In the genomic region with DNA sequence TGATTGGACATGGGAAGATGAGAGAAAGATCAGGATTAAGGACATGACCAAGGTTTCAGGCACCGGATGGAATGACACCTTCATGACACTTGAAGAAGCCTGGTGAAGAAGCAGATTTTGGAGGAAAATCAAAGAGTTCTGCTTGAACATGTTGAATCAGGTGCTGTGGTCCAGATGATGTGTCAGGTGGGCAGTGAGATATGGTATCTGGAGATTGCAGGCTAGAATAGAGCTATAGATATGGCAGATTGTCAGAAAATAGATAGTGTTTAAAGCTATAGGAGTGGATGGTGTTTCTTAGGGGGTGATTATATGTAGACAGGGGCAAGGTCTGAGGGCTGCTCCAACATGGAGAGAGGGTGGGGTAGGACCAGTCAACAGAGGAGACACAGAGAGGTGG, we compare ENCODE assay signal across 24 cellular contexts.
"Had no signal": no experiment of that assay in that cellular context is flagged by ENCODE, and none has a peak within 500 bp of the region (broad histone marks: within the 10 kb centered on the region; RNA-seq: fewer than 3 reads in every experiment).

No MANE protein-coding gene starts in this region.

- H3K36me3 ChIP-seq: left ventricle myocardium inferior, pancreas, prostate gland had no signal

- ATAC-seq: mucosa of descending colon; naive thymus-derived CD4-positive, alpha-beta T cell; natural killer cell treated with Interleukin-12 subunit alpha and Interleukin-12 subunit beta and Interleukin-15 and Interleukin-18, amount 100 ng/mL, for 72 hours; pancreas; right cardiac atrium; sciatic nerve; stimulated activated naive B cell treated with anti-CD40 and anti-IgM and Interleukin-4, amounts not matched to agents 10 μg/mL and 1 μg/mL and 100 μg/mL, for 72 hours had no signal

- H3K36me3 Mint-ChIP-seq: natural killer cell treated with Interleukin-12 subunit alpha and Interleukin-12 subunit beta and Interleukin-15 and Interleukin-18, amount 100 ng/mL, for 72 hours had no signal

- H3K27me3 ChIP-seq: pancreas, tibial nerve had no signal

- H3K27me3 Mint-ChIP-seq: naive thymus-derived CD4-positive, alpha-beta T cell; natural killer cell treated with Interleukin-12 subunit alpha and Interleukin-12 subunit beta and Interleukin-15 and Interleukin-18, amount 100 ng/mL, for 72 hours; stimulated activated naive B cell treated with anti-CD40 and anti-IgM and Interleukin-4, amounts not matched to agents 10 μg/mL and 1 μg/mL and 100 μg/mL, for 72 hours; stimulated activated naive CD8-positive, alpha-beta T cell treated with anti-CD3 and anti-CD28 coated beads, Interleukin-15, Interleukin-2, amounts not matched to agents 100 ng/mL and 50 ng/mL, for 24 hours; type B pancreatic cell had no signal

- H3K27ac ChIP-seq: left ventricle myocardium inferior, pancreas, prostate gland, skin epidermis, tibial nerve had no signal

- H3K27ac Mint-ChIP-seq: natural killer cell treated with Interleukin-12 subunit alpha and Interleukin-12 subunit beta and Interleukin-15 and Interleukin-18, amount 100 ng/mL, for 72 hours; stimulated activated naive B cell treated with anti-CD40 and anti-IgM and Interleukin-4, amounts not matched to agents 10 μg/mL and 1 μg/mL and 100 μg/mL, for 72 hours; stimulated activated naive CD8-positive, alpha-beta T cell treated with anti-CD3 and anti-CD28 coated beads, Interleukin-15, Interleukin-2, amounts not matched to agents 100 ng/mL and 50 ng/mL, for 24 hours; type B pancreatic cell had no signal

- H3K4me3 ChIP-seq: left ventricle myocardium inferior, lung, mucosa of descending colon, pancreas, prostate gland, skin epidermis, tibial nerve had no signal

- H3K9me3 ChIP-seq: left ventricle myocardium inferior, mucosa of descending colon, pancreas, prostate gland had no signal

- H3K4me1 ChIP-seq: left ventricle myocardium inferior, pancreas, prostate gland had no signal

- DNase-seq: hypothalamus; islet precursor cell; left ventricle myocardium inferior; midbrain; mucosa of descending colon; naive thymus-derived CD4-positive, alpha-beta T cell; nucleus accumbens; pancreas; posterior cingulate gyrus; retina; right cardiac atrium; stimulated activated CD4-positive, alpha-beta T cell treated with anti-CD3 and anti-CD28 coated beads, Interleukin-12 subunit alpha, Interleukin-12 subunit beta, amount 100 ng/mL, for 4 hours; stimulated activated CD4-positive, alpha-beta T cell treated with anti-CD3 and anti-CD28 coated beads, Interleukin-15, amount 100 ng/mL, for 24 hours; stimulated activated CD4-positive, alpha-beta T cell treated with anti-CD3 and anti-CD28 coated beads, Interleukin-2, amount 100 ng/mL, for 24 hours; stimulated activated CD4-positive, alpha-beta T cell treated with anti-CD3 and anti-CD28 coated beads, Interleukin-4, amount 100 ng/mL, for 1 hour; stimulated activated naive B cell treated with anti-CD40 and anti-IgM and Interleukin-4, amounts not matched to agents 10 μg/mL and 1 μg/mL and 100 μg/mL, for 72 hours had no signal

- H3K4me3 Mint-ChIP-seq: naive thymus-derived CD4-positive, alpha-beta T cell; natural killer cell treated with Interleukin-12 subunit alpha and Interleukin-12 subunit beta and Interleukin-15 and Interleukin-18, amount 100 ng/mL, for 72 hours; stimulated activated naive B cell treated with anti-CD40 and anti-IgM and Interleukin-4, amounts not matched to agents 10 μg/mL and 1 μg/mL and 100 μg/mL, for 72 hours; stimulated activated naive CD8-positive, alpha-beta T cell treated with anti-CD3 and anti-CD28 coated beads, Interleukin-15, Interleukin-2, amounts not matched to agents 100 ng/mL and 50 ng/mL, for 24 hours; type B pancreatic cell had no signal

- H3K9me3 Mint-ChIP-seq: natural killer cell treated with Interleukin-12 subunit alpha and Interleukin-12 subunit beta and Interleukin-15 and Interleukin-18, amount 100 ng/mL, for 72 hours; type B pancreatic cell had no signal
